22 cellular contexts compared by ENCODE assay signal in the genomic region with DNA sequence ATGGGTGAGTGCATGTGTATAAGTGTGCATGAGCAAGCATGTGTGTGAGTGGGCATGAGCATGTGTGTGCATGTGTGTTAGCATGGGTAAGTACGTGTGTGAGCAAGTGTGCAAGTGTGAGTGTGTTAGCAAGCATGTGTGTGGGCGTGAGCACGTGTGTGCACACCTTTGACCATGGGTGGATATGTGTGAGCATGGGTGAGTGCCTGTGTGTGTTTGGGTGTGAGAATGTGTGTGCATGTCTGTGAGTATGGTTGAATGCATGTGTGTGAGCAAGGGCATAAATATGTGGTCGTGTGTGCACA.
DNase-seq lines count a peak whose midpoint lies in the region; ATAC-seq lines count a peak whose summit lies in the region.
"Had no signal": no experiment of that assay in that cellular context is flagged by ENCODE, and none has a peak within 500 bp of the region (broad histone marks: within the 10 kb centered on the region; RNA-seq: fewer than 3 reads in every experiment).

No MANE protein-coding gene starts in this region.

- H2AFZ ChIP-seq in neuronal stem cell (ENCODE audit: low read length): no peak overlapping the region
- H2AFZ ChIP-seq: parathyroid adenoma had no signal

- no peak overlapping the region for H2BK120ac ChIP-seq in neuronal stem cell (ENCODE audit: low read depth, low read length)

- H4K91ac ChIP-seq in neuronal stem cell (ENCODE audit: low read depth, low read length, poor library complexity): peak overlapping the region; percentile 87

- H3K4me1 ChIP-seq in neuronal stem cell (ENCODE audit: control insufficient read depth in 2 of 2, insufficient read depth in 1 of 2, low read depth in 1 of 2, low read length in 2 of 2): peaks cover 0 to 21% of the 10 kb centered on the region in 2 donors
- H3K4me1 ChIP-seq: ascending aorta, lower lobe of right lung, parathyroid adenoma, thyroid gland had no signal

- H3K4ac ChIP-seq in neuronal stem cell (ENCODE audit: low read length): no peak overlapping the region

- no peaks in the 10 kb centered on the region for H3K79me1 ChIP-seq in neuronal stem cell (ENCODE audit: low read depth, low read length)

- WGBS in neuronal stem cell (ENCODE audit: extremely low coverage in 2 of 2, insufficient read length in 2 of 2, insufficient replicate concordance in 1 of 2), 2 donors: no CpG with 5 or more reads among the region's 4 CpGs

- DNase-seq in stimulated activated CD4-positive, alpha-beta T cell treated with anti-CD3 and anti-CD28 coated beads, Interleukin-4, amount 100 ng/mL, for 24 hours: peak; percentile 1
- no peak for DNase-seq in stimulated activated CD4-positive, alpha-beta T cell treated with anti-CD3 and anti-CD28 coated beads, Interleukin-4, amount 100 ng/mL, for 1 hour
- DNase-seq in ecto neural progenitor cell (ENCODE audit: low spot score) (peak; percentile 14), neuronal stem cell (ENCODE audit: low spot score) (no peak), AG20443 (ENCODE audit: low spot score) (no peak), RPMI8226 (no peak)
- DNase-seq: activated gamma-delta T cell, cortex of kidney, foreskin melanocyte, HCEC 1CT, heart right ventricle, lower lobe of right lung, MV-4-11, NCI-H1436, NCI-H2081 treated with DMSO at 0.1 percent for 48 hours, NCI-H226, SHP77, T-helper 17 cell, thyroid gland had no signal

- H3K27ac ChIP-seq in neuronal stem cell (replicated peaks; ENCODE audit: low read length): no peak overlapping the region
- H3K27ac ChIP-seq: ascending aorta, heart right ventricle, lower lobe of right lung, parathyroid adenoma, thyroid gland had no signal

- H3K4me3 ChIP-seq in neuronal stem cell (ENCODE audit: low read length in 2 of 2): peak overlapping the region in 1 of 2 donors; percentile 7
- H3K4me3 ChIP-seq: ascending aorta, heart right ventricle, lower lobe of right lung, thyroid gland had no signal

- no peak for ATAC-seq in GM18498 (IDR thresholded peaks at IDR 0.05; ENCODE audit: unreplicated experiment)
- ATAC-seq: T-helper 17 cell had no signal

- H3K18ac ChIP-seq in neuronal stem cell (ENCODE audit: low read length): no peak overlapping the region

- H3K9ac ChIP-seq in neuronal stem cell (ENCODE audit: low read depth, low read length, poor library complexity): no peak overlapping the region
- H3K9ac ChIP-seq: parathyroid adenoma had no signal

- peak overlapping the region; percentile 33 for H4K8ac ChIP-seq in neuronal stem cell (ENCODE audit: low read depth, low read length)

- H3K27me3 ChIP-seq in neuronal stem cell (ENCODE audit: control insufficient read depth in 3 of 3, insufficient read depth in 3 of 3, low read depth in 1 of 3, low read length in 3 of 3): peaks cover 0 to 25% (median 0%) of the 10 kb centered on the region in 3 experiments
- H3K27me3 ChIP-seq: ascending aorta, thyroid gland had no signal

- no peak overlapping the region for H2BK5ac ChIP-seq in neuronal stem cell (ENCODE audit: low read length)

- peaks cover 0 to 5% of the 10 kb centered on the region in 2 donors for H3K9me3 ChIP-seq in neuronal stem cell (replicated peaks in 1 of 2; ENCODE audit: control insufficient read depth in 2 of 2, insufficient read depth in 1 of 2, low read depth in 1 of 2, low read length in 2 of 2)
- H3K9me3 ChIP-seq: ascending aorta, lower lobe of right lung, thyroid gland had no signal

- H2BK15ac ChIP-seq in neuronal stem cell (ENCODE audit: low read length): peak overlapping the region; percentile 13

- peak overlapping the region; percentile 91 for H3K14ac ChIP-seq in neuronal stem cell (ENCODE audit: low read length)

- H3K4me2 ChIP-seq in neuronal stem cell (ENCODE audit: insufficient read depth, low read length, poor library complexity, severe bottlenecking): no peak overlapping the region

- H3K23ac ChIP-seq in neuronal stem cell (ENCODE audit: low read depth, low read length, poor library complexity): peak overlapping the region; percentile 16

- H3K36me3 ChIP-seq in neuronal stem cell (replicated peaks in 1 of 2; ENCODE audit: control insufficient read depth in 2 of 2, insufficient read depth in 2 of 2, low read length in 2 of 2): peaks cover 0 to 4% of the 10 kb centered on the region in 2 donors
- H3K36me3 ChIP-seq: ascending aorta, heart right ventricle, lower lobe of right lung, thyroid gland had no signal

- peak overlapping the region; percentile 36 for H2AK5ac ChIP-seq in neuronal stem cell (ENCODE audit: low read depth, low read length)

- H2BK12ac ChIP-seq in neuronal stem cell (ENCODE audit: low read length): peak overlapping the region; percentile 92

Comparison
In these comparisons a context has a peak if more than half of its experiments do, and no peak if none do; other contexts are left out.
1. DNase-seq: peak in stimulated activated CD4-positive, alpha-beta T cell treated with anti-CD3 and anti-CD28 coated beads, Interleukin-4, amount 100 ng/mL, for 24 hours (single experiment) and ecto neural progenitor cell (single experiment); none in stimulated activated CD4-positive, alpha-beta T cell treated with anti-CD3 and anti-CD28 coated beads, Interleukin-4, amount 100 ng/mL, for 1 hour (single experiment), neuronal stem cell (single experiment), AG20443 (single experiment) and RPMI8226 (single experiment).